In the genomic region with DNA sequence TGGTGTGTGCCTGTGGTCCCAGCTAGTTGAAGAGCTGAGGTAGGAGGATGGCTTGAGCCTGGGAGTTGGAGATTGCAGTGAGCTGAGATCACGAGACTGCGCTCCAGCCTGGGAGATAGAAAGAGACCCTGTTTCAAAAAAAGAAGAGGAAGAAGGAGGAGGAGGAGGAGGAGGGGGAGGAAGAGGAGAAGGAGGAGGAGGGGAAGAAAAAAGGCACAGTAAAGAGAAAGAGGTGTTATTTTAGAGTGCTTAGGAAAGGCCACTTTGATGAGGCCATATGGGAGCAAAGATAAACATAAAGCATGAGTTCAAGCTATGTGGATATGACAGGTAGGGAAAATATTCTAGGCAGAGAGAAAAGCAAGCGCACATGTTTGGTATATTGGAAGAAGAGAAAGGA, we compare ENCODE assay signal across 8 cellular contexts.
"Had no signal": no experiment of that assay in that cellular context is flagged by ENCODE, and none has a peak within 500 bp of the region (broad histone marks: within the 10 kb centered on the region; RNA-seq: fewer than 3 reads in every experiment).

No MANE protein-coding gene starts in this region.

- DNase-seq: GDM1, GF-D8 had no signal

- H3K4me3 ChIP-seq: GM12878 had no signal

- ATAC-seq: GM12878 had no signal

- FAIRE-seq: G401.6, GM12878, GM12891, GM12892, GM18507, GM19239 had no signal
